ENCODE assay signal across 22 cellular contexts in genomic region chr2:183542593-183542992, GRCh38.
"Had no signal": no experiment of that assay in that cellular context is flagged by ENCODE, and none has a peak within 500 bp of the region (broad histone marks: within the 10 kb centered on the region; RNA-seq: fewer than 3 reads in every experiment).

No MANE protein-coding gene starts in this region.

- H3K9me3 ChIP-seq: ascending aorta, SJCRH30 had no signal

- ATAC-seq: activated CD8-positive, alpha-beta T cell treated with anti-CD3 and anti-CD28 coated beads, Interleukin-2, amount 10 ng/mL, durations not matched to agents 7 days and 5 days; Panc1 had no signal

- H3K27ac ChIP-seq: ascending aorta, SJCRH30, SK-N-MC had no signal

- H3K27me3 ChIP-seq: ascending aorta, SJCRH30 had no signal

- H3K36me3 ChIP-seq: ascending aorta, SJCRH30 had no signal

- H3K4me1 ChIP-seq: ascending aorta, SJCRH30 had no signal

- H3K4me3 ChIP-seq: ascending aorta, SJCRH30, SK-N-MC had no signal

- DNase-seq: activated CD4-positive, alpha-beta T cell treated with anti-CD3 and anti-CD28 coated beads, Interleukin-2, amount 10 ng/mL, durations not matched to agents 7 days and 5 days; activated CD4-positive, alpha-beta T cell treated with anti-CD3 and anti-CD28 coated beads, Interleukin-2, amount 50 U/mL, for 48 hours; activated CD8-positive, alpha-beta T cell treated with anti-CD3 and anti-CD28 coated beads, Interleukin-2, amount 10 ng/mL, durations not matched to agents 7 days and 5 days; activated gamma-delta T cell; activated naive CD4-positive, alpha-beta T cell treated with Interleukin-2 at 50 U/mL for 16 hours; activated naive CD8-positive, alpha-beta T cell treated with anti-CD3 and anti-CD28 coated beads, Interleukin-2, amount 10 ng/mL, durations not matched to agents 7 days and 5 days; activated T-cell treated with anti-CD3 and anti-CD28 coated beads, Interleukin-2, amount 50 U/mL, for 24 hours; amygdala; Karpas-422; KBM-7; NCI-H1105; NCI-H1417 treated with DMSO at 0.1 percent for 48 hours; NCI-H187 treated with DMSO at 0.1 percent for 48 hours; NCI-H2081; NCI-H345; NCI-H524 treated with DMSO at 0.1 percent for 48 hours; SHP77; SJCRH30; T1000 had no signal
